In the genomic region with DNA sequence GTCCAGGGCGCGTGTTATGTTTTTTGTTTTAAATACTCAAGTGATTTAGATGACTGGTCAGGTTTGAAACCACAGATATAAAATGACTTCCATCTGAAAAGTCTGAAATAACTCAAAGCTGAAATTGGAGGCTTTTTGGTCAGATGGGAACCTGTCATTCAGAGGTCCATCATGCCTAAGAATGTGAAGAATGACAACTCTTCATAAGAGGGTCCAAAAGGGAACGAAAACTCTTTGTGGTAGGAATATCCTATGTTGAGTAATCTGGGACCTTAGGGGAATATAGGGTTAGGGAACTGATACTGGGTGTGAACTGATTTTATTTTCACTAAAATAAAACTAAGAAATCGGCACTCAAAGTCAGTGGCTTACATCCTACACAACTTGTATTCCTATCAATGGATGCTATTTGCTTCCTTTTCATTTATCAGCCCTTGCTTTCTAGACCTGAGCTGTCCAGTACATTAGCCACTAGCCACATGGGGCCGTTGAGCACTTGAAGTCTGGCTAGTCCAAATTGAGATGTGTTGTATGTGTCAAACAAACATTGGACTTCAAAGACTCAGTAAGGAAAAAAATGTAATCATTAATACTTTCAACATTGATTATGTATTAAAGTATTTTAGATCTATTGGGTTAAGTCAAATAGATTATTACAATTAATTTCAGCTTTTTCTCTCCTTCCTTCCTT, we compare ENCODE assay signal across 17 cellular contexts. TPM values are rescaled to one million over a fixed set of nuclear protein-coding genes. Genes with fewer than 3 reads are reported as not detected.
DNase-seq lines count a peak whose midpoint lies in the region; ATAC-seq, FAIRE-seq and TF ChIP-seq lines count a peak whose summit lies in the region.
"Had no signal": no experiment of that assay in that cellular context is flagged by ENCODE, and none has a peak within 500 bp of the region (broad histone marks: within the 10 kb centered on the region; RNA-seq: fewer than 3 reads in every experiment).

No MANE protein-coding gene starts in this region.

- FAIRE-seq in HepG2 (lab: Jason Lieb, UNC): peak; percentile 15
- FAIRE-seq: G401.6 had no signal

- peak overlapping the region; percentile 84 for H3K27ac ChIP-seq in HepG2 (ENCODE audit: extremely low read length, insufficient read depth, low read length)

- peak overlapping the region; percentile 96 for H3K4me2 ChIP-seq in HepG2 (ENCODE audit: low read depth, low read length)

- no peaks in the 10 kb centered on the region for H3K27me3 ChIP-seq in HepG2 (ENCODE audit: control insufficient read depth in 1 of 2, insufficient read depth in 2 of 2, low read length in 2 of 2)

- BruUV-seq in HepG2 (replicated peaks; lab: Mats Ljungman, UMichigan): no TSS peak

- H3K9ac ChIP-seq in HepG2 (ENCODE audit: insufficient read depth, low read depth, low read length): peak overlapping the region; percentile 51

- ATAC-seq in GM18870 (IDR thresholded peaks at IDR 0.05; ENCODE audit: unreplicated experiment): peak; percentile 73
- ATAC-seq in HG03442 (IDR thresholded peaks at IDR 0.05; ENCODE audit: unreplicated experiment): peak; percentile 35
- ATAC-seq in HepG2: no peak

- 54% methylated on average over 5 of the region's 5 CpGs for WGBS in HepG2 (ENCODE audit: low lambda C conversion rate)

- TF ChIP-seq EP300 in HepG2 (IDR thresholded peaks at IDR 0.05; ENCODE audit: low read depth in 2 of 2, low read length in 2 of 2) (no peak), HepG2 (CRISPR knock-in tag; IDR thresholded peaks at IDR 0.05; ENCODE audit: borderline replicate concordance) (no peak)

- H3K9me3 ChIP-seq in HepG2 (ENCODE audit: low read length): no peaks in the 10 kb centered on the region

- no peak for TF ChIP-seq RAD21 in HepG2 (CRISPR knock-in tag; IDR thresholded peaks at IDR 0.05)

- peaks cover 8% of the 10 kb centered on the region for H3K79me2 ChIP-seq in HepG2 (ENCODE audit: insufficient read depth, low read length)

- TF ChIP-seq POLR2A in HepG2 (IDR thresholded peaks at IDR 0.05; ENCODE audit: insufficient read depth in 1 of 2, low read depth in 2 of 2, low read length in 2 of 2): no peak

- peaks cover 71% of the 10 kb centered on the region for H3K4me1 ChIP-seq in HepG2 (ENCODE audit: insufficient read depth, low read length)

- POLR2A ChIA-PET in HepG2 (lab: Yijun Ruan, JAX): interaction anchor here (3.9 to 5.7 kb wide), 2 partner anchors 20 to 56 kb away, joined by 64 to 128 read pairs; partner anchors contain the start of gene KDM7A

- no peaks in the 10 kb centered on the region for H4K20me1 ChIP-seq in HepG2 (ENCODE audit: insufficient read depth, low read length)

- no peaks in the 10 kb centered on the region for H3K36me3 ChIP-seq in HepG2 (replicated peaks in 1 of 2; ENCODE audit: control insufficient read depth in 1 of 2, insufficient read depth in 2 of 2, low read length in 2 of 2)

- H3K4me3 ChIP-seq in HepG2 (replicated peaks in 1 of 3; ENCODE audit: insufficient read depth in 1 of 3, low read depth in 2 of 3, low read length in 3 of 3): peak overlapping the region in 1 of 3 experiments; percentile 26; a peak in 1 of 6 replicates

- peak; percentile 92 for DNase-seq in CD1c-positive myeloid dendritic cell (ENCODE audit: extremely low spot score)
- DNase-seq in HepG2 (ENCODE audit: low spot score): peak; percentile 52
- no peak for DNase-seq in 8988T
- DNase-seq in foreskin melanocyte: no peak
- no peak for DNase-seq in stimulated activated CD4-positive, alpha-beta T cell treated with anti-CD3 and anti-CD28 coated beads, Interleukin-15, amount 100 ng/mL, for 24 hours
- DNase-seq in activated T-cell treated with anti-CD3 and anti-CD28 coated beads, Interleukin-2, amount 50 U/mL, for 1 hour: no peak
- DNase-seq: activated CD4-positive, CD25-positive, alpha-beta regulatory T cell treated with anti-CD3 and anti-CD28 coated beads, Interleukin-2, amount 50 U/mL, for 72 hours; AML-193; caudate nucleus; KG1; mesendoderm; NCI-H1930; stimulated activated CD4-positive, alpha-beta T cell treated with anti-CD3 and anti-CD28 coated beads, Interleukin-2, amount 100 ng/mL, for 48 hours; stimulated activated naive CD4-positive, alpha-beta T cell had no signal

- no peak for TF ChIP-seq CTCF in HepG2 (CRISPR knock-in tag; IDR thresholded peaks at IDR 0.05)

- intact Hi-C loops in HepG2 (cut with micrococcal nuclease; ENCODE audit: unreplicated experiment): loop anchor here (2.0 to 5.0 kb wide), 2 partner anchors 94 to 639 kb away; no protein-coding TSS in a partner anchor

- no peak overlapping the region for H2AFZ ChIP-seq in HepG2 (ENCODE audit: low read length)

- CTCF ChIA-PET in HepG2 (lab: Yijun Ruan, JAX; ENCODE audit: low intra/inter-chr PET ratio, low total read pairs): no interaction called here

- in situ Hi-C loops in HepG2 (cut with HindIII; ENCODE audit: extremely low pct_ligation_motif_present, low pct_unique_long_range_greater_than_20kb): loop anchor here (5.0 kb wide), 1 partner anchor 56 kb away; the partner anchor contains the start of gene KDM7A

TF ChIP-seq in HepG2, 621 proteins besides CTCF, POLR2A, EP300 and RAD21 (continues in another document):
- TF ChIP-seq ZNF644 (CRISPR knock-in tag; IDR thresholded peaks at IDR 0.05; ENCODE audit: low read depth) (0 out of 2 replicates have a peak, but pooled peaks have one; percentile 7), ZNF362 (CRISPR knock-in tag; IDR thresholded peaks at IDR 0.05; ENCODE audit: borderline replicate concordance) (no peak), HOXA9 (CRISPR knock-in tag; IDR thresholded peaks at IDR 0.05; ENCODE audit: borderline replicate concordance) (no peak), ZNF24 (IDR thresholded peaks at IDR 0.05) (no peak), ZNF232 (CRISPR knock-in tag; IDR thresholded peaks at IDR 0.05; ENCODE audit: borderline replicate concordance) (0 out of 2 replicates have a peak, but pooled peaks have one; percentile 41)
- TF ChIP-seq, protein P1, sequence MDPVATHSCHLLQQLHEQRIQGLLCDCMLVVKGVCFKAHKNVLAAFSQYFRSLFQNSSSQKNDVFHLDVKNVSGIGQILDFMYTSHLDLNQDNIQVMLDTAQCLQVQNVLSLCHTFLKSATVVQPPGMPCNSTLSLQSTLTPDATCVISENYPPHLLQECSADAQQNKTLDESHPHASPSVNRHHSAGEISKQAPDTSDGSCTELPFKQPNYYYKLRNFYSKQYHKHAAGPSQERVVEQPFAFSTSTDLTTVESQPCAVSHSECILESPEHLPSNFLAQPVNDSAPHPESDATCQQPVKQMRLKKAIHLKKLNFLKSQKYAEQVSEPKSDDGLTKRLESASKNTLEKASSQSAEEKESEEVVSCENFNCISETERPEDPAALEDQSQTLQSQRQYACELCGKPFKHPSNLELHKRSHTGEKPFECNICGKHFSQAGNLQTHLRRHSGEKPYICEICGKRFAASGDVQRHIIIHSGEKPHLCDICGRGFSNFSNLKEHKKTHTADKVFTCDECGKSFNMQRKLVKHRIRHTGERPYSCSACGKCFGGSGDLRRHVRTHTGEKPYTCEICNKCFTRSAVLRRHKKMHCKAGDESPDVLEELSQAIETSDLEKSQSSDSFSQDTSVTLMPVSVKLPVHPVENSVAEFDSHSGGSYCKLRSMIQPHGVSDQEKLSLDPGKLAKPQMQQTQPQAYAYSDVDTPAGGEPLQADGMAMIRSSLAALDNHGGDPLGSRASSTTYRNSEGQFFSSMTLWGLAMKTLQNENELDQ (CRISPR knock-in tag; IDR thresholded peaks at IDR 0.05; ENCODE audit: borderline replicate concordance): no peak
- TF ChIP-seq, protein P2, sequence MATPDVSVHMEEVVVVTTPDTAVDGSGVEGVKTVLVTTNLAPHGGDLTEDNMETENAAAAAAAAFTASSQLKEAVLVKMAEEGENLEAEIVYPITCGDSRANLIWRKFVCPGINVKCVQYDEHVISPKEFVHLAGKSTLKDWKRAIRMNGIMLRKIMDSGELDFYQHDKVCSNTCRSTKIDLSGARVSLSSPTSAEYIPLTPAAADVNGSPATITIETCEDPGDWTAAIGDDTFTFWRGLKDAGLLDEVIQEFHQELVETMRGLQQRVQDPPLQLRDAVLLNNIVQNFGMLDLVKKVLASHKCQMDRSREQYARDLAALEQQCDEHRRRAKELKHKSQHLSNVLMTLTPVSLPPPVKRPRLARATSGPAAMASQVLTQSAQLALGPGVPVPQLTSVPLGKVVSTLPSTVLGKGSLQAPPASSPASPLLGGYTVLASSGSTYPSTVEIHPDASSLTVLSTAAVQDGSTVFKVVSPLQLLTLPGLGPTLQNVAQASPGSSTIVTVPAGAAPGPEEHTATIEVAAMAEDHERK (CRISPR knock-in tag; IDR thresholded peaks at IDR 0.05; ENCODE audit: low read depth): no peak

RNA-seq across cellular contexts. Expression of gene KDM7A, which starts 56.3 kb away (rescaled TPM):
- total RNA-seq in HepG2 (2016; rRNA removed; fragmentation: Illumina TruSeq; extraction: Trizol): 10.8 and 15.0 TPM in 2 replicates
- 1.8 and 2.0 TPM in 2 replicates for total RNA-seq in HepG2 (2016; cell fraction: cytosol; rRNA removed; fragmentation: Illumina TruSeq; extraction: Trizol; ENCODE audit: low read depth)
- total RNA-seq in HepG2 (2016; cell fraction: insoluble cytoplasmic fraction; rRNA removed; fragmentation: Illumina TruSeq; extraction: Trizol): 10.8 and 15.2 TPM in 2 replicates
- 3.6 and 4.1 TPM in 2 replicates for total RNA-seq in HepG2 (2016; cell fraction: membrane; rRNA removed; fragmentation: Illumina TruSeq; extraction: Trizol)
- 20.9 and 24.0 TPM in 2 replicates for total RNA-seq in HepG2 (2016; cell fraction: nucleus; rRNA removed; fragmentation: Illumina TruSeq; extraction: Trizol)
- polyA plus RNA-seq in HepG2 (2011; rRNA removed): 15.7 and 16.8 TPM in 2 replicates
- 8.4 and 9.9 TPM in 2 replicates for polyA plus RNA-seq in HepG2 (2011; cell fraction: cytosol; rRNA removed)
- polyA plus RNA-seq in HepG2 (2011; cell fraction: nucleus; rRNA removed): 61.8 and 62.8 TPM in 2 replicates
- 16.1 and 18.5 TPM in 2 replicates for polyA plus RNA-seq in HepG2 (2012)
- polyA plus RNA-seq in HepG2 (2016; cell fraction: cytosol; fragmentation: Illumina TruSeq; extraction: Trizol; ENCODE audit: low read depth): 0.14 and 0.46 TPM in 2 replicates
- polyA plus RNA-seq in HepG2 (2016; cell fraction: insoluble cytoplasmic fraction; fragmentation: Illumina TruSeq; extraction: Trizol; ENCODE audit: low read depth): 7.0 and 7.1 TPM in 2 replicates
- polyA plus RNA-seq in HepG2 (2016; cell fraction: membrane; fragmentation: Illumina TruSeq; extraction: Trizol; ENCODE audit: low read depth): 1.5 and 1.6 TPM in 2 replicates
- polyA plus RNA-seq in HepG2 (2016; cell fraction: nucleus; fragmentation: Illumina TruSeq; extraction: Trizol; ENCODE audit: insufficient read depth, low read depth): 19.4 and 21.7 TPM in 2 replicates
- polyA minus RNA-seq in HepG2 (2011; rRNA and poly(A)+ RNA removed; ENCODE audit: low replicate concordance): 4.4 and 44.0 TPM in 2 replicates
- polyA minus RNA-seq in HepG2 (2011; cell fraction: cytosol; rRNA and poly(A)+ RNA removed): 30.4 and 36.9 TPM in 2 replicates
- 140 TPM in 2 replicates for polyA minus RNA-seq in HepG2 (2011; cell fraction: nucleus; rRNA and poly(A)+ RNA removed)

Comparison
In these comparisons a context has a peak if more than half of its experiments do, and no peak if none do; other contexts are left out.
1. DNase-seq: peak in CD1c-positive myeloid dendritic cell (single experiment) and HepG2 (single experiment); none in 8988T (single experiment), foreskin melanocyte (single experiment), stimulated activated CD4-positive, alpha-beta T cell treated with anti-CD3 and anti-CD28 coated beads, Interleukin-15, amount 100 ng/mL, for 24 hours (single experiment) and activated T-cell treated with anti-CD3 and anti-CD28 coated beads, Interleukin-2, amount 50 U/mL, for 1 hour (single experiment).